Comparison of ENCODE assay signal across 1 cellular context in the genomic region with DNA sequence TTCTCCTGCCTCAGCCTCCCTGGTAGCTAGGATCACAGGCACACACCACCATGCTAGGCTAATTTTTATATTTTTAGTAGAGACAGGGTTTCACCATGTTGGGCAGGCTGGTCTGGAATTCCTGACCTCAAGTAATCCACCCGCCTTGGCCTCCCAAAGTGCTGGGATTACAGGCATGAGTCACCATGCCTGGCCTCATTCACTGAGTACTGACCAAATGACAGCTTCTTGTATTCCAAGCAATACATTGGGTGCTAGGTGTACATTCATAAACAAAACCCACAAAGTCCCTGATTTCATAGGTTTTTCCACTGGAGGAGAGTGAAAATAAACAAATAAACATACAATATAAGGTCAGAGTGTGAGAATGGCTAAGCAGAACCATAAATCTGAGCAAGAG.
TF ChIP-seq lines count a peak whose summit lies in the region.

No MANE protein-coding gene starts in this region.

TF ChIP-seq in IMR-90, 13 proteins besides CTCF, POLR2A, EP300 and RAD21:
- no peak for TF ChIP-seq NFE2L2 (IDR thresholded peaks at IDR 0.05; ENCODE audit: low read depth, low read length)
- TF ChIP-seq RCOR1 (IDR thresholded peaks at IDR 0.05; ENCODE audit: insufficient replicate concordance, low read length): no peak
- no peak for TF ChIP-seq SMC3 (IDR thresholded peaks at IDR 0.05; ENCODE audit: low read depth, low read length)
- no peak for TF ChIP-seq FOS (IDR thresholded peaks at IDR 0.05; ENCODE audit: low read depth, low read length)
- no peak for TF ChIP-seq MXI1 (IDR thresholded peaks at IDR 0.05; ENCODE audit: borderline replicate concordance, low read depth, low read length)
- no peak for TF ChIP-seq CHD1 (IDR thresholded peaks at IDR 0.05; ENCODE audit: low read depth, low read length)
